ENCODE assay signal across 9 cellular contexts in the genomic region with DNA sequence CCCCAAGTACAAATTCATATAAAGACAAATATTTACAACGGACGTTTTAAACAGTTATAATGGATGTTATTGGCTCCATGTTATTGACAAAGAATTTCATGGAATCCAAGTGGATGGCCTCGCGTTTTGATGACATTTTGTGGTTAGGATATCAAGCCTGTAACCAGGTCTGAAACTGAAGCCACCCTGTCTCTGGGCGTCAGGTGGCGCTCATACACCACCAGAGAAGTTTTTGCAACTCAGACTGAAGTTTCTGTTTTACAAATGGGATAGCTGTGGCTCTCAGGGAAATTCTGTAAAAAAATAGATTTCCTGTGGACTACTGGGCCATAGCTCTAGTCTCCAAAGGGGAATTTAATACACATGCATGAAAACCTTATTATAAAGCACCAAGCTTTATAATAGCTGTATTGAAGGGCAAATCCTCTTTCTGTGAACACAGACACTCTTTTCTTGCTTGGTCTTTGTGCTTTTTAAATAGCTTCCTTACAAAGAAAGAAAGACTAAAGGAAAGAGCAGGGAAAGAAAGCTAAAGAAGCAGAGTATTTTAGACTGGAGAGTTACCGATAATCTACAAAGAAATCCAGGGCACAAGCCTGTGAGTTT.
DNase-seq lines count a peak whose midpoint lies in the region; ATAC-seq and TF ChIP-seq lines count a peak whose summit lies in the region.
"Had no signal": no experiment of that assay in that cellular context is flagged by ENCODE, and none has a peak within 500 bp of the region (broad histone marks: within the 10 kb centered on the region; RNA-seq: fewer than 3 reads in every experiment).

No MANE protein-coding gene starts in this region.

- H3K36me3 Mint-ChIP-seq in activated T-cell treated with anti-CD3 and anti-CD28 coated beads, Interleukin-2, amount 50 U/mL, for 4 hours (ENCODE audit: insufficient read depth) = no peaks in the 10 kb centered on the region
- H3K36me3 Mint-ChIP-seq: naive thymus-derived CD4-positive, alpha-beta T cell had no signal

- H3K36me3 ChIP-seq in HCT116 (ENCODE audit: control insufficient read depth in 1 of 2, insufficient read depth in 2 of 2, low read length in 2 of 2) (no peaks in the 10 kb centered on the region), MM.1S (replicated peaks; ENCODE audit: insufficient read depth, low read length) (no peaks in the 10 kb centered on the region)

- peak; percentile 90 for TF ChIP-seq RAD21 in HCT116 (IDR thresholded peaks at IDR 0.05; ENCODE audit: low read depth)

- DNase-seq in activated T-cell treated with anti-CD3 and anti-CD28 coated beads for 48 hours (ENCODE audit: low read depth) = peak; percentile 26
- DNase-seq in activated T-cell treated with anti-CD3 and anti-CD28 coated beads, Interleukin-2, amount 50 U/mL, for 4 hours = no peak
- DNase-seq in HCT116 (ENCODE audit: low read depth, low spot score) = peak; percentile 60
- peak; percentile 61 for DNase-seq in MM.1S
- DNase-seq in activated CD4-positive, alpha-beta T cell treated with anti-CD3 and anti-CD28 coated beads, Interleukin-2, amount 50 U/mL, for 48 hours = peak; percentile 31 to 52
- DNase-seq in fibroblast of villous mesenchyme (ENCODE audit: low read depth) = peak; percentile 64
- DNase-seq in pons (ENCODE audit: low spot score) = peak; percentile 53
- DNase-seq in NCI-H524 treated with DMSO at 0.1 percent for 48 hours (lab: John Stamatoyannopoulos, UW) = no peak

- POLR2A ChIA-PET in HCT116 (lab: Charles Lee) = no interaction called here

- H3K4me1 ChIP-seq in HCT116 (ENCODE audit: control insufficient read depth in 1 of 2, insufficient read depth in 2 of 2, low read length in 2 of 2) (no peaks in the 10 kb centered on the region), MM.1S (ENCODE audit: low read length) (no peaks in the 10 kb centered on the region)

- H3K9me2 ChIP-seq in HCT116 (ENCODE audit: insufficient read depth) (no peaks in the 10 kb centered on the region), MM.1S (replicated peaks; ENCODE audit: insufficient read depth, low read length) (no peaks in the 10 kb centered on the region)

- no peak overlapping the region for H3K9ac ChIP-seq in HCT116 (ENCODE audit: low read length)
- H3K9ac ChIP-seq in MM.1S (ENCODE audit: low read length) = no peak overlapping the region

- no peak for TF ChIP-seq POLR2A in HCT116 (IDR thresholded peaks at IDR 0.05; ENCODE audit: borderline replicate concordance, extremely low read depth, insufficient read depth, insufficient read length)

- RAD21 ChIA-PET in HCT116 (lab: Charles Lee; ENCODE audit: low non-redundant PET in 1 of 2, low total read pairs in 2 of 2, uncharacterized antibody in 2 of 2, unreplicated experiment in 2 of 2) = interaction anchor here (0.6 to 1.2 kb wide), 5 partner anchors 52 to 228 kb away, joined by 3 to 4 read pairs (median 3); no protein-coding TSS in a partner anchor

- no peaks in the 10 kb centered on the region for H3F3A ChIP-seq in MM.1S (ENCODE audit: insufficient read depth, low read length)

- H3K4me2 ChIP-seq in HCT116 (ENCODE audit: low read length) (no peak overlapping the region), MM.1S (ENCODE audit: low read depth, low read length) (no peak overlapping the region)

- H3K9me3 ChIP-seq in HCT116 (ENCODE audit: control insufficient read depth in 1 of 2, insufficient read depth in 1 of 2, low read depth in 1 of 2, low read length in 2 of 2) (no peaks in the 10 kb centered on the region), MM.1S (replicated peaks; ENCODE audit: insufficient read depth, low read length) (no peaks in the 10 kb centered on the region)

- no peaks in the 10 kb centered on the region for H3K4me1 Mint-ChIP-seq in activated T-cell treated with anti-CD3 and anti-CD28 coated beads, Interleukin-2, amount 50 U/mL, for 4 hours (ENCODE audit: low read depth)
- H3K4me1 Mint-ChIP-seq: naive thymus-derived CD4-positive, alpha-beta T cell had no signal

- H3K4me3 ChIP-seq in HCT116 (replicated peaks in 1 of 2; ENCODE audit: low read depth in 1 of 2, low read length in 2 of 2) (no peak overlapping the region), MM.1S (ENCODE audit: low read length) (no peak overlapping the region), fibroblast of villous mesenchyme (ENCODE audit: low read depth, low read length) (no peak overlapping the region)

- no TSS peak for BruUV-seq in HCT116 (replicated peaks; lab: Mats Ljungman, UMichigan)

- H4K20me1 ChIP-seq in HCT116 (ENCODE audit: insufficient read depth) = no peaks in the 10 kb centered on the region
- no peaks in the 10 kb centered on the region for H4K20me1 ChIP-seq in MM.1S (ENCODE audit: insufficient read depth, low read length)

- CTCF ChIA-PET in HCT116 (lab: Charles Lee) = interaction anchor here (0.7 to 1.4 kb wide), 14 partner anchors 9 to 539 kb away, joined by 3 to 35 read pairs (median 4); no protein-coding TSS in a partner anchor

- H3K9me3 Mint-ChIP-seq in activated T-cell treated with anti-CD3 and anti-CD28 coated beads, Interleukin-2, amount 50 U/mL, for 4 hours = no peaks in the 10 kb centered on the region

- H3K27me3 Mint-ChIP-seq in activated T-cell treated with anti-CD3 and anti-CD28 coated beads, Interleukin-2, amount 50 U/mL, for 4 hours (ENCODE audit: low read depth) = peaks cover 33% of the 10 kb centered on the region

- H2AFZ ChIP-seq in HCT116 (ENCODE audit: low read depth, low read length, poor library complexity, severe bottlenecking) (no peak overlapping the region), MM.1S (ENCODE audit: low read length) (0 out of 2 replicates have a peak overlapping the region, but pooled peaks have one; percentile 10)

- ATAC-seq in activated T-cell treated with anti-CD3 and anti-CD28 coated beads, Interleukin-2, amount 50 U/mL, for 4 hours = no peak
- ATAC-seq in HCT116 = peak; percentile 91
- ATAC-seq: naive thymus-derived CD4-positive, alpha-beta T cell had no signal

- no peaks in the 10 kb centered on the region for H3K27me3 ChIP-seq in HCT116 (ENCODE audit: insufficient read depth, low read length)
- no peaks in the 10 kb centered on the region for H3K27me3 ChIP-seq in MM.1S (replicated peaks; ENCODE audit: insufficient read depth, low read length)

- intact Hi-C loops in HCT116 (cut with micrococcal nuclease) = loop anchor here (1.0 to 2.0 kb wide), 3 partner anchors 203 to 538 kb away; no protein-coding TSS in a partner anchor

- H3K4me3 Mint-ChIP-seq in activated T-cell treated with anti-CD3 and anti-CD28 coated beads, Interleukin-2, amount 50 U/mL, for 4 hours = no peak overlapping the region
- H3K4me3 Mint-ChIP-seq: naive thymus-derived CD4-positive, alpha-beta T cell had no signal

- H3K27ac ChIP-seq in HCT116 (ENCODE audit: low read depth, low read length) (no peak overlapping the region), MM.1S (ENCODE audit: low read length) (no peak overlapping the region)

- TF ChIP-seq CTCF in HCT116 (IDR thresholded peaks at IDR 0.05 in 2 of 3, conservative IDR thresholded peaks at IDR 0.05 in 1 of 3; ENCODE audit: borderline replicate concordance in 1 of 3, insufficient read depth in 1 of 3, low read depth in 2 of 3, low read length in 2 of 3) (peak; percentile 73 to 89 (median 82); a peak in 5 of 6 replicates), MM.1S (IDR thresholded peaks at IDR 0.05; ENCODE audit: low read length) (peak; percentile 88), fibroblast of villous mesenchyme (IDR thresholded peaks at IDR 0.05; ENCODE audit: insufficient read depth, low read depth, low read length) (peak; percentile 90)

- H3K79me2 ChIP-seq in HCT116 (ENCODE audit: insufficient read depth, low read length) = no peaks in the 10 kb centered on the region
- H3K79me2 ChIP-seq in MM.1S (ENCODE audit: low read length) = no peaks in the 10 kb centered on the region

TF ChIP-seq in HCT116, 20 proteins besides CTCF, POLR2A, EP300 and RAD21:
- TF ChIP-seq EGR1 (IDR thresholded peaks at IDR 0.05; ENCODE audit: low read depth) = no peak
- TF ChIP-seq YY1 (IDR thresholded peaks at IDR 0.05; ENCODE audit: extremely low read depth, insufficient replicate concordance, low read depth, low read length) = no peak
- TF ChIP-seq, protein P1, sequence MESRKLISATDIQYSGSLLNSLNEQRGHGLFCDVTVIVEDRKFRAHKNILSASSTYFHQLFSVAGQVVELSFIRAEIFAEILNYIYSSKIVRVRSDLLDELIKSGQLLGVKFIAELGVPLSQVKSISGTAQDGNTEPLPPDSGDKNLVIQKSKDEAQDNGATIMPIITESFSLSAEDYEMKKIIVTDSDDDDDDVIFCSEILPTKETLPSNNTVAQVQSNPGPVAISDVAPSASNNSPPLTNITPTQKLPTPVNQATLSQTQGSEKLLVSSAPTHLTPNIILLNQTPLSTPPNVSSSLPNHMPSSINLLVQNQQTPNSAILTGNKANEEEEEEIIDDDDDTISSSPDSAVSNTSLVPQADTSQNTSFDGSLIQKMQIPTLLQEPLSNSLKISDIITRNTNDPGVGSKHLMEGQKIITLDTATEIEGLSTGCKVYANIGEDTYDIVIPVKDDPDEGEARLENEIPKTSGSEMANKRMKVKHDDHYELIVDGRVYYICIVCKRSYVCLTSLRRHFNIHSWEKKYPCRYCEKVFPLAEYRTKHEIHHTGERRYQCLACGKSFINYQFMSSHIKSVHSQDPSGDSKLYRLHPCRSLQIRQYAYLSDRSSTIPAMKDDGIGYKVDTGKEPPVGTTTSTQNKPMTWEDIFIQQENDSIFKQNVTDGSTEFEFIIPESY (IDR thresholded peaks at IDR 0.05; ENCODE audit: extremely low read depth, insufficient replicate concordance, low read length) = no peak
- no peak for TF ChIP-seq SIN3A (IDR thresholded peaks at IDR 0.05; ENCODE audit: low read depth)
- TF ChIP-seq JUND (IDR thresholded peaks at IDR 0.05) = no peak

Comparison
In these comparisons a context has a peak if more than half of its experiments do, and no peak if none do; other contexts are left out.
1. DNase-seq: peak in activated T-cell treated with anti-CD3 and anti-CD28 coated beads for 48 hours (single experiment), HCT116 (single experiment), MM.1S (single experiment), activated CD4-positive, alpha-beta T cell treated with anti-CD3 and anti-CD28 coated beads, Interleukin-2, amount 50 U/mL, for 48 hours (2 of 2), fibroblast of villous mesenchyme (single experiment) and pons (single experiment); none in activated T-cell treated with anti-CD3 and anti-CD28 coated beads, Interleukin-2, amount 50 U/mL, for 4 hours (single experiment) and NCI-H524 treated with DMSO at 0.1 percent for 48 hours (single experiment).
2. Peak in every context shown above with its lines, with median percentiles within 50 percentile points of each other: CTCF ChIP-seq.